Comparison of ENCODE assay signal across 15 cellular contexts in genomic region chr17:48003686-48004120, GRCh38. TPM values are rescaled to one million over a fixed set of nuclear protein-coding genes. Genes with fewer than 3 reads are reported as not detected.
A peak's percentile ranks its signal among the peaks of the same experiment; 100 is the strongest.
DNase-seq lines count a peak whose midpoint lies in the region; ATAC-seq, FAIRE-seq and TF ChIP-seq lines count a peak whose summit lies in the region.
"Had no signal": no experiment of that assay in that cellular context is flagged by ENCODE, and none has a peak within 500 bp of the region (broad histone marks: within the 10 kb centered on the region; RNA-seq: fewer than 3 reads in every experiment).

No MANE protein-coding gene starts in this region.

- no peaks in the 10 kb centered on the region for H4K20me1 ChIP-seq in GM23248 (ENCODE audit: insufficient read depth)
- no peaks in the 10 kb centered on the region for H4K20me1 ChIP-seq in astrocyte (ENCODE audit: insufficient read depth, low read length)

- peaks cover 34% of the 10 kb centered on the region for H3K4me1 Mint-ChIP-seq in astrocyte (ENCODE audit: low read depth, unreplicated experiment)

- DNase-seq in GM23248 (no peak), NCI-H1694 treated with DMSO at 0.1 percent for 48 hours (lab: John Stamatoyannopoulos, UW) (peak; percentile 99), astrocyte (ENCODE audit: low read depth) (no peak), KBM-7 (no peak), tibial artery (no peak)
- no peak for DNase-seq in activated naive CD4-positive, alpha-beta T cell treated with anti-CD3 and anti-CD28 coated beads, Interleukin-2, amount 50 U/mL, for 16 hours
- DNase-seq: activated gamma-delta T cell; DMS53; heart right ventricle; mucosa of descending colon; MV-4-11; stimulated activated CD4-positive, alpha-beta T cell treated with anti-CD3 and anti-CD28 coated beads, Interleukin-12 subunit alpha, Interleukin-12 subunit beta, amount 100 ng/mL, for 4 hours had no signal

- H3K27ac Mint-ChIP-seq in astrocyte (ENCODE audit: unreplicated experiment): peak overlapping the region; percentile 98

- WGBS in GM23248 (ENCODE audit: low coverage in 1 of 2, low lambda C conversion rate in 2 of 2, missing lambda C conversion rate in 2 of 2), 2 experiments: 79 to 88% methylated on average over 8 of the region's 8 CpGs

- no peak overlapping the region for H3K4me3 ChIP-seq in GM23248
- H3K4me3 ChIP-seq in astrocyte (ENCODE audit: insufficient read depth, low read depth, low read length): no peak overlapping the region
- H3K4me3 ChIP-seq in neuron (ENCODE audit: low read length): peak overlapping the region; percentile 25
- H3K4me3 ChIP-seq in tibial artery: no peak overlapping the region
- H3K4me3 ChIP-seq: heart right ventricle, mucosa of descending colon had no signal

- no peak for ATAC-seq in HG02759 (IDR thresholded peaks at IDR 0.05; ENCODE audit: unreplicated experiment)
- ATAC-seq: mucosa of descending colon had no signal

- TF ChIP-seq CTCF in astrocyte (IDR thresholded peaks at IDR 0.05; ENCODE audit: insufficient read depth, low read depth, low read length) (no peak), tibial artery (IDR thresholded peaks at IDR 0.05) (no peak)

- H3K4me3 Mint-ChIP-seq in astrocyte (ENCODE audit: unreplicated experiment): no peak overlapping the region

- H3K4me2 ChIP-seq in GM23248 (ENCODE audit: unreplicated experiment) (no peak overlapping the region), astrocyte (ENCODE audit: low read length) (peak overlapping the region; percentile 67)

- H3K9me3 ChIP-seq in GM23248 (ENCODE audit: low read depth): no peaks in the 10 kb centered on the region
- H3K9me3 ChIP-seq in astrocyte (ENCODE audit: insufficient read depth, low read depth, low read length): no peaks in the 10 kb centered on the region
- H3K9me3 ChIP-seq in neuron (ENCODE audit: low read length): no peaks in the 10 kb centered on the region
- H3K9me3 ChIP-seq in tibial artery: no peaks in the 10 kb centered on the region
- H3K9me3 ChIP-seq: heart right ventricle, mucosa of descending colon had no signal

- peaks cover 19% of the 10 kb centered on the region for H3F3A ChIP-seq in GM23248 (ENCODE audit: insufficient read depth)

- no peaks in the 10 kb centered on the region for H3K27me3 Mint-ChIP-seq in astrocyte (ENCODE audit: low read depth, unreplicated experiment)

- H3K27me3 ChIP-seq in GM23248 (replicated peaks; ENCODE audit: insufficient read depth): no peaks in the 10 kb centered on the region
- H3K27me3 ChIP-seq in astrocyte (ENCODE audit: insufficient read depth, low read length): no peaks in the 10 kb centered on the region
- H3K27me3 ChIP-seq in neuron (ENCODE audit: insufficient read depth, low read length): no peaks in the 10 kb centered on the region
- H3K27me3 ChIP-seq in tibial artery: peaks cover 0 to 24% of the 10 kb centered on the region in 2 donors

- H3K4me1 ChIP-seq in GM23248 (ENCODE audit: insufficient read depth) (peaks cover 45% of the 10 kb centered on the region), astrocyte (ENCODE audit: insufficient read depth, low read length) (peaks cover 34% of the 10 kb centered on the region), neuron (ENCODE audit: insufficient read depth, low read length) (peaks cover 71% of the 10 kb centered on the region), tibial artery (peaks cover 0 to 9% (median 0%) of the 10 kb centered on the region in 4 donors)

- intact Hi-C loops in tibial artery (cut with DNase I; ENCODE audit: low total_unique reads): no loop called here

- no peak for FAIRE-seq in astrocyte (lab: Jason Lieb, UNC)

- H3K27ac ChIP-seq in GM23248 (no peak overlapping the region), astrocyte (ENCODE audit: low read depth, low read length) (peak overlapping the region; percentile 95), tibial artery (no peak overlapping the region)

- H3K9me2 ChIP-seq in GM23248 (ENCODE audit: insufficient read depth): no peaks in the 10 kb centered on the region

- H3K36me3 ChIP-seq in GM23248 (ENCODE audit: low read depth) (no peaks in the 10 kb centered on the region), astrocyte (ENCODE audit: insufficient read depth, low read length) (no peaks in the 10 kb centered on the region), neuron (ENCODE audit: insufficient read depth, low read length) (no peaks in the 10 kb centered on the region), tibial artery (no peaks in the 10 kb centered on the region)
- H3K36me3 ChIP-seq: heart right ventricle had no signal

- no peaks in the 10 kb centered on the region for H3K36me3 Mint-ChIP-seq in astrocyte (ENCODE audit: low read depth, unreplicated experiment)

- H3K9ac ChIP-seq in GM23248: no peak overlapping the region
- peak overlapping the region; percentile 80 for H3K9ac ChIP-seq in astrocyte (ENCODE audit: low read length)

- in situ Hi-C loops in GM23248 (cut with MboI): no loop called here
- in situ Hi-C loops in KBM-7 (cut with MboI; ENCODE audit: low pct_unique_long_range_greater_than_20kb, low sequenced_read_pairs): no loop called here

- no peaks in the 10 kb centered on the region for H3K9me3 Mint-ChIP-seq in astrocyte (ENCODE audit: unreplicated experiment)

- H2AFZ ChIP-seq in GM23248 (peak overlapping the region; percentile 97), astrocyte (ENCODE audit: low read depth, low read length) (peak overlapping the region; percentile 69), neuron (ENCODE audit: low read depth, low read length) (no peak overlapping the region)

- no peaks in the 10 kb centered on the region for H3K79me2 ChIP-seq in GM23248 (ENCODE audit: insufficient read depth)
- H3K79me2 ChIP-seq in astrocyte (ENCODE audit: insufficient read depth, low read length): no peaks in the 10 kb centered on the region

RNA-seq across cellular contexts. Expression of gene CDK5RAP3, which starts 32.8 kb away (rescaled TPM):
- total RNA-seq in GM23248 (2014; rRNA removed; shearing (Covaris generic)): 61.7 and 80.8 TPM in 2 replicates
- 81.6 and 92.2 TPM in 2 replicates for polyA plus RNA-seq in GM23248 (2016; fragmentation: Nextera tagmentation; extraction: Ambion mirVana)
- total RNA-seq in astrocyte: 59.1 and 62.8 TPM in 2 replicates

RNA-seq across cellular contexts. Expression of gene COPZ2, which starts 33.9 kb away (rescaled TPM):
- total RNA-seq in GM23248 (2014; rRNA removed; shearing (Covaris generic)): 148 and 179 TPM in 2 replicates
- polyA plus RNA-seq in GM23248 (2016; fragmentation: Nextera tagmentation; extraction: Ambion mirVana): 399 and 401 TPM in 2 replicates
- total RNA-seq in astrocyte: 25.1 and 38.3 TPM in 2 replicates

RNA-seq across cellular contexts. Expression of gene NFE2L1, which starts 44.5 kb away (rescaled TPM):
- 65.6 and 66.4 TPM in 2 replicates for total RNA-seq in GM23248 (2014; rRNA removed; shearing (Covaris generic))
- 28.0 and 31.4 TPM in 2 replicates for polyA plus RNA-seq in GM23248 (2016; fragmentation: Nextera tagmentation; extraction: Ambion mirVana)
- 344 and 348 TPM in 2 replicates for total RNA-seq in astrocyte

RNA-seq across cellular contexts. Expression of gene PRR15L, which starts 46.0 kb away (rescaled TPM):
- not detected in 2 replicates for total RNA-seq in GM23248 (2014; rRNA removed; shearing (Covaris generic))
- polyA plus RNA-seq in GM23248 (2016; fragmentation: Nextera tagmentation; extraction: Ambion mirVana): 0.16 TPM in 1 of 2 replicates, not detected in the other
- not detected in 2 replicates for total RNA-seq in astrocyte
- total RNA-seq: H4, heart right ventricle had no signal
- polyA plus RNA-seq: heart right ventricle had no signal
